In the genomic region with DNA sequence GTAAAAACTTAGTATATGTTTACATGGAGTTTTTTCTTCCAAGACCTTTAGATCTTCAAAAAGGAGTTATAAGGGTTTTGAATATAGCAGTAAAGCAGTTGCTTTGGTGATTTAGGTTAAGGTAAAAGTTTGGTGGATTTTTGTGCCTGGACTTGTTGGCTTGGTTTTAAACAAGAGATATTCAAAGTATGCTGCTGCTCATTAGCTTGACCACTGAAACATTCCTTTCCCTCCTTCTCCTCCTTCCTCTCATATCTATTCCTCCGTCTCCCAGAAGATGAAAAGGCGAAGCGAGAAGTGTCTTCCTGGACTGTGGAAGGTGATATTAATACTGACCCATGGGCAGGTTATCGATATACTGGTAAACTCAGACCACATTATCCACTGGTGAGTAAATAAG, we compare ENCODE assay signal across 1 cellular context.
TF ChIP-seq lines count a peak whose summit lies in the region.

No MANE protein-coding gene starts in this region.

TF ChIP-seq in WTC11, 78 proteins besides CTCF, POLR2A, EP300 and RAD21 (continued from another document):
- TF ChIP-seq, protein P1, sequence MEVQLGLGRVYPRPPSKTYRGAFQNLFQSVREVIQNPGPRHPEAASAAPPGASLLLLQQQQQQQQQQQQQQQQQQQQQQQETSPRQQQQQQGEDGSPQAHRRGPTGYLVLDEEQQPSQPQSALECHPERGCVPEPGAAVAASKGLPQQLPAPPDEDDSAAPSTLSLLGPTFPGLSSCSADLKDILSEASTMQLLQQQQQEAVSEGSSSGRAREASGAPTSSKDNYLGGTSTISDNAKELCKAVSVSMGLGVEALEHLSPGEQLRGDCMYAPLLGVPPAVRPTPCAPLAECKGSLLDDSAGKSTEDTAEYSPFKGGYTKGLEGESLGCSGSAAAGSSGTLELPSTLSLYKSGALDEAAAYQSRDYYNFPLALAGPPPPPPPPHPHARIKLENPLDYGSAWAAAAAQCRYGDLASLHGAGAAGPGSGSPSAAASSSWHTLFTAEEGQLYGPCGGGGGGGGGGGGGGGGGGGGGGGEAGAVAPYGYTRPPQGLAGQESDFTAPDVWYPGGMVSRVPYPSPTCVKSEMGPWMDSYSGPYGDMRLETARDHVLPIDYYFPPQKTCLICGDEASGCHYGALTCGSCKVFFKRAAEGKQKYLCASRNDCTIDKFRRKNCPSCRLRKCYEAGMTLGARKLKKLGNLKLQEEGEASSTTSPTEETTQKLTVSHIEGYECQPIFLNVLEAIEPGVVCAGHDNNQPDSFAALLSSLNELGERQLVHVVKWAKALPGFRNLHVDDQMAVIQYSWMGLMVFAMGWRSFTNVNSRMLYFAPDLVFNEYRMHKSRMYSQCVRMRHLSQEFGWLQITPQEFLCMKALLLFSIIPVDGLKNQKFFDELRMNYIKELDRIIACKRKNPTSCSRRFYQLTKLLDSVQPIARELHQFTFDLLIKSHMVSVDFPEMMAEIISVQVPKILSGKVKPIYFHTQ (CRISPR knock-in tag; IDR thresholded peaks at IDR 0.05) = no peak
- TF ChIP-seq, protein P2, sequence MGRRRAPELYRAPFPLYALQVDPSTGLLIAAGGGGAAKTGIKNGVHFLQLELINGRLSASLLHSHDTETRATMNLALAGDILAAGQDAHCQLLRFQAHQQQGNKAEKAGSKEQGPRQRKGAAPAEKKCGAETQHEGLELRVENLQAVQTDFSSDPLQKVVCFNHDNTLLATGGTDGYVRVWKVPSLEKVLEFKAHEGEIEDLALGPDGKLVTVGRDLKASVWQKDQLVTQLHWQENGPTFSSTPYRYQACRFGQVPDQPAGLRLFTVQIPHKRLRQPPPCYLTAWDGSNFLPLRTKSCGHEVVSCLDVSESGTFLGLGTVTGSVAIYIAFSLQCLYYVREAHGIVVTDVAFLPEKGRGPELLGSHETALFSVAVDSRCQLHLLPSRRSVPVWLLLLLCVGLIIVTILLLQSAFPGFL (CRISPR knock-in tag; IDR thresholded peaks at IDR 0.05; ENCODE audit: borderline replicate concordance) = no peak
- TF ChIP-seq TEAD4 (CRISPR knock-in tag; IDR thresholded peaks at IDR 0.05) = no peak
- TF ChIP-seq, protein P3, sequence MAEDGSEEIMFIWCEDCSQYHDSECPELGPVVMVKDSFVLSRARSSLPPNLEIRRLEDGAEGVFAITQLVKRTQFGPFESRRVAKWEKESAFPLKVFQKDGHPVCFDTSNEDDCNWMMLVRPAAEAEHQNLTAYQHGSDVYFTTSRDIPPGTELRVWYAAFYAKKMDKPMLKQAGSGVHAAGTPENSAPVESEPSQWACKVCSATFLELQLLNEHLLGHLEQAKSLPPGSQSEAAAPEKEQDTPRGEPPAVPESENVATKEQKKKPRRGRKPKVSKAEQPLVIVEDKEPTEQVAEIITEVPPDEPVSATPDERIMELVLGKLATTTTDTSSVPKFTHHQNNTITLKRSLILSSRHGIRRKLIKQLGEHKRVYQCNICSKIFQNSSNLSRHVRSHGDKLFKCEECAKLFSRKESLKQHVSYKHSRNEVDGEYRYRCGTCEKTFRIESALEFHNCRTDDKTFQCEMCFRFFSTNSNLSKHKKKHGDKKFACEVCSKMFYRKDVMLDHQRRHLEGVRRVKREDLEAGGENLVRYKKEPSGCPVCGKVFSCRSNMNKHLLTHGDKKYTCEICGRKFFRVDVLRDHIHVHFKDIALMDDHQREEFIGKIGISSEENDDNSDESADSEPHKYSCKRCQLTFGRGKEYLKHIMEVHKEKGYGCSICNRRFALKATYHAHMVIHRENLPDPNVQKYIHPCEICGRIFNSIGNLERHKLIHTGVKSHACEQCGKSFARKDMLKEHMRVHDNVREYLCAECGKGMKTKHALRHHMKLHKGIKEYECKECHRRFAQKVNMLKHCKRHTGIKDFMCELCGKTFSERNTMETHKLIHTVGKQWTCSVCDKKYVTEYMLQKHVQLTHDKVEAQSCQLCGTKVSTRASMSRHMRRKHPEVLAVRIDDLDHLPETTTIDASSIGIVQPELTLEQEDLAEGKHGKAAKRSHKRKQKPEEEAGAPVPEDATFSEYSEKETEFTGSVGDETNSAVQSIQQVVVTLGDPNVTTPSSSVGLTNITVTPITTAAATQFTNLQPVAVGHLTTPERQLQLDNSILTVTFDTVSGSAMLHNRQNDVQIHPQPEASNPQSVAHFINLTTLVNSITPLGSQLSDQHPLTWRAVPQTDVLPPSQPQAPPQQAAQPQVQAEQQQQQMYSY (CRISPR knock-in tag; IDR thresholded peaks at IDR 0.05) = no peak
- TF ChIP-seq, protein P4, sequence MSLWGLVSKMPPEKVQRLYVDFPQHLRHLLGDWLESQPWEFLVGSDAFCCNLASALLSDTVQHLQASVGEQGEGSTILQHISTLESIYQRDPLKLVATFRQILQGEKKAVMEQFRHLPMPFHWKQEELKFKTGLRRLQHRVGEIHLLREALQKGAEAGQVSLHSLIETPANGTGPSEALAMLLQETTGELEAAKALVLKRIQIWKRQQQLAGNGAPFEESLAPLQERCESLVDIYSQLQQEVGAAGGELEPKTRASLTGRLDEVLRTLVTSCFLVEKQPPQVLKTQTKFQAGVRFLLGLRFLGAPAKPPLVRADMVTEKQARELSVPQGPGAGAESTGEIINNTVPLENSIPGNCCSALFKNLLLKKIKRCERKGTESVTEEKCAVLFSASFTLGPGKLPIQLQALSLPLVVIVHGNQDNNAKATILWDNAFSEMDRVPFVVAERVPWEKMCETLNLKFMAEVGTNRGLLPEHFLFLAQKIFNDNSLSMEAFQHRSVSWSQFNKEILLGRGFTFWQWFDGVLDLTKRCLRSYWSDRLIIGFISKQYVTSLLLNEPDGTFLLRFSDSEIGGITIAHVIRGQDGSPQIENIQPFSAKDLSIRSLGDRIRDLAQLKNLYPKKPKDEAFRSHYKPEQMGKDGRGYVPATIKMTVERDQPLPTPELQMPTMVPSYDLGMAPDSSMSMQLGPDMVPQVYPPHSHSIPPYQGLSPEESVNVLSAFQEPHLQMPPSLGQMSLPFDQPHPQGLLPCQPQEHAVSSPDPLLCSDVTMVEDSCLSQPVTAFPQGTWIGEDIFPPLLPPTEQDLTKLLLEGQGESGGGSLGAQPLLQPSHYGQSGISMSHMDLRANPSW (CRISPR knock-in tag; conservative IDR thresholded peaks at IDR 0.05; ENCODE audit: low read depth) = no peak
